ENCODE assay signal across 30 cellular contexts in genomic region chr10:35813219-35813618, GRCh38.
"Had no signal": no experiment of that assay in that cellular context is flagged by ENCODE, and none has a peak within 500 bp of the region (broad histone marks: within the 10 kb centered on the region; RNA-seq: fewer than 3 reads in every experiment).

No MANE protein-coding gene starts in this region.

- H3K4me3 ChIP-seq: adrenal gland, body of pancreas, esophagus squamous epithelium, gastrocnemius medialis, heart left ventricle had no signal

- H3K36me3 ChIP-seq: adrenal gland, esophagus squamous epithelium, gastrocnemius medialis, heart left ventricle, WERI-Rb-1 had no signal

- H3K9me3 ChIP-seq: adrenal gland, body of pancreas, esophagus squamous epithelium, gastrocnemius medialis, heart left ventricle had no signal

- DNase-seq: activated B cell treated with CpG ODN at 0.5 μM for 24 hours; activated CD4-positive, alpha-beta T cell treated with anti-CD3 and anti-CD28 coated beads for 48 hours; activated CD4-positive, alpha-beta T cell treated with anti-CD3 and anti-CD28 coated beads, Interleukin-2, amount 50 U/mL, for 1 hour; activated CD4-positive, alpha-beta T cell treated with anti-CD3 and anti-CD28 coated beads, Interleukin-2, amount 50 U/mL, for 48 hours; activated CD8-positive, alpha-beta memory T cell treated with anti-CD3 and anti-CD28 coated beads for 24 hours; activated CD8-positive, alpha-beta T cell treated with anti-CD3 and anti-CD28 coated beads for 36 hours; activated effector memory CD4-positive, alpha-beta T cell treated with Interleukin-2 at 50 U/mL for 16 hours; activated gamma-delta T cell treated with Interleukin-2 at 50 U/mL for 16 hours; activated naive CD4-positive, alpha-beta T cell treated with Interleukin-2 at 50 U/mL for 16 hours; activated naive CD8-positive, alpha-beta T cell treated with anti-CD3 and anti-CD28 coated beads for 36 hours; activated naive CD8-positive, alpha-beta T cell treated with anti-CD3 and anti-CD28 coated beads, Interleukin-2, amount 50 U/mL, for 24 hours; activated T-cell treated with anti-CD3 and anti-CD28 coated beads, Interleukin-2, amount 50 U/mL, for 4 hours; adrenal gland; aorta; body of pancreas; caudate nucleus; cortex of kidney; dermis blood vessel endothelial cell; effector CD4-positive, alpha-beta T cell; effector memory CD8-positive, alpha-beta T cell; esophagus squamous epithelium; gastrocnemius medialis; glutamatergic neuron; heart left ventricle; T-helper 17 cell; T1000; WERI-Rb-1 had no signal

- H3K27me3 ChIP-seq: adrenal gland, body of pancreas, esophagus squamous epithelium, gastrocnemius medialis, heart left ventricle had no signal

- H3K27ac ChIP-seq: adrenal gland, body of pancreas, epithelial cell of prostate, esophagus squamous epithelium, gastrocnemius medialis, heart left ventricle, WERI-Rb-1 had no signal

- H3K4me1 ChIP-seq: adrenal gland, body of pancreas, esophagus squamous epithelium, gastrocnemius medialis, heart left ventricle had no signal

- ATAC-seq: activated CD4-positive, CD25-positive, alpha-beta regulatory T cell treated with anti-CD3 and anti-CD28 coated beads, Interleukin-2, amount 50 U/mL, for 24 hours; activated CD8-positive, alpha-beta T cell treated with anti-CD3 and anti-CD28 coated beads for 36 hours; activated naive CD8-positive, alpha-beta T cell treated with anti-CD3 and anti-CD28 coated beads, Interleukin-2, amount 50 U/mL, for 24 hours; activated T-cell treated with anti-CD3 and anti-CD28 coated beads, Interleukin-2, amount 50 U/mL, for 4 hours; activated T-helper 17 cell treated with anti-CD3 and anti-CD28 coated beads, Interleukin-2, amount 50 U/mL, for 72 hours; body of pancreas; effector memory CD8-positive, alpha-beta T cell; gastrocnemius medialis; heart left ventricle; T-helper 17 cell had no signal
